Comparison of ENCODE assay signal across 8 cellular contexts in genomic region chr3:13479332-13479581, GRCh38. TPM values are rescaled to one million over a fixed set of nuclear protein-coding genes. Genes with fewer than 3 reads are reported as not detected.
DNase-seq lines count a peak whose midpoint lies in the region; ATAC-seq and TF ChIP-seq lines count a peak whose summit lies in the region.

No MANE protein-coding gene starts in this region.

- H3K23ac ChIP-seq in H9 (ENCODE audit: insufficient read length, low read depth, low read length) = no peak overlapping the region

- H3K23me2 ChIP-seq in H9 (ENCODE audit: insufficient read length, low read depth, low read length, poor library complexity, severe bottlenecking) = peaks cover 3% of the 10 kb centered on the region

- H3K4ac ChIP-seq in H9 (ENCODE audit: low read depth, low read length) = no peak overlapping the region

- no peak overlapping the region for H4K5ac ChIP-seq in H9 (ENCODE audit: insufficient read length, low read depth, low read length)

- no peak overlapping the region for H3K27ac ChIP-seq in H9 (ENCODE audit: insufficient read length, low read depth, low read length)
- peak overlapping the region; percentile 79 for H3K27ac ChIP-seq in mesodermal cell (ENCODE audit: low read depth, low read length, severe bottlenecking)

- H2BK5ac ChIP-seq in H9 (ENCODE audit: insufficient read length, low read length) = no peak overlapping the region

- H3K4me3 ChIP-seq in mesodermal cell (ENCODE audit: extremely low read depth, insufficient read depth, low read length, poor library complexity, severe bottlenecking) = peak overlapping the region; percentile 63

- H2AK5ac ChIP-seq in H9 (ENCODE audit: insufficient read length, low read length) = no peak overlapping the region

- H4K91ac ChIP-seq in H9 (ENCODE audit: insufficient read length, low read depth, low read length) = no peak overlapping the region

- H2AFZ ChIP-seq in H9 (ENCODE audit: low read length) = no peak overlapping the region

- H3K9me3 Mint-ChIP-seq in H9 = no peaks in the 10 kb centered on the region

- no peak for TF ChIP-seq CTCF in H9 (conservative IDR thresholded peaks at IDR 0.05)

- peak overlapping the region; percentile 36 for H3K9ac ChIP-seq in H9 (ENCODE audit: extremely low read depth, insufficient read length, low read length)

- H3K14ac ChIP-seq in H9 (ENCODE audit: insufficient read depth, low read length) = no peak overlapping the region

- no peak overlapping the region for H4K8ac ChIP-seq in H9 (replicated peaks; ENCODE audit: insufficient read length, low read depth, low read length)

- no peaks in the 10 kb centered on the region for H3K79me2 ChIP-seq in H9 (ENCODE audit: insufficient read depth, low read length)

- H3K36me3 ChIP-seq in mesodermal cell (ENCODE audit: control insufficient read depth, insufficient read depth, low read length) = no peaks in the 10 kb centered on the region

- H3K27ac Mint-ChIP-seq in H9 = peak overlapping the region; percentile 65 to 96 (median 89); a peak in 5 of 7 replicates

- H3K9me3 ChIP-seq in H9 (ENCODE audit: control insufficient read depth, low read depth, low read length) = no peaks in the 10 kb centered on the region
- H3K9me3 ChIP-seq in mesodermal cell (ENCODE audit: control insufficient read depth, low read length) = no peaks in the 10 kb centered on the region

- H4K20me1 ChIP-seq in H9 (ENCODE audit: control insufficient read depth, insufficient read depth, insufficient read length) = no peaks in the 10 kb centered on the region

- H3K27me3 Mint-ChIP-seq in H9 (ENCODE audit: low read depth) = peaks cover 40% of the 10 kb centered on the region

- no peak for ATAC-seq in GM21529 (IDR thresholded peaks at IDR 0.05; ENCODE audit: unreplicated experiment)

- H3K36me3 Mint-ChIP-seq in H9 (ENCODE audit: insufficient read depth in 1 of 3, low read depth in 3 of 3) = peaks cover 0 to 5% (median 0%) of the 10 kb centered on the region in 3 experiments; a peak in 4 of 7 replicates

- no peak overlapping the region for H3K18ac ChIP-seq in H9 (ENCODE audit: insufficient read length, low read depth, low read length)

- DNase-seq in AG08395 (ENCODE audit: low spot score) = peak; percentile 49
- DNase-seq in H9 = no peak
- DNase-seq in T-helper 2 cell = peak in 3 of 5 experiments; percentile 17 to 29 (median 22)
- peak; percentile 24 for DNase-seq in effector CD8-positive, alpha-beta T cell (lab: John Stamatoyannopoulos, UW)
- peak; percentile 12 for DNase-seq in stimulated activated CD8-positive, alpha-beta memory T cell treated with anti-CD3 and anti-CD28 coated beads, Interleukin-4, amount 100 ng/mL, for 24 hours (ENCODE audit: low read depth)
- no peak for DNase-seq in NCI-H748 treated with DMSO at 0.1 percent for 48 hours (lab: John Stamatoyannopoulos, UW)

- peaks cover 22 to 41% of the 10 kb centered on the region in 2 experiments for H3K4me1 Mint-ChIP-seq in H9

- no peaks in the 10 kb centered on the region; the same call in 1 of the 2 replicates for H3K27me3 ChIP-seq in H9 (ENCODE audit: insufficient read depth, low read length)

- H3K79me1 ChIP-seq in H9 (ENCODE audit: insufficient read depth, low read depth, low read length, poor library complexity, severe bottlenecking) = no peaks in the 10 kb centered on the region

- peak overlapping the region; percentile 79 to 89 for H3K4me3 Mint-ChIP-seq in H9

- no peak overlapping the region for H2BK20ac ChIP-seq in H9 (ENCODE audit: low read depth, low read length, poor library complexity, severe bottlenecking)

- H3K56ac ChIP-seq in H9 (ENCODE audit: insufficient read length, low read depth, low read length) = no peak overlapping the region

- H2BK15ac ChIP-seq in H9 (ENCODE audit: low read depth, low read length) = no peak overlapping the region

- no peak overlapping the region for H2BK120ac ChIP-seq in H9 (ENCODE audit: low read depth, low read length, poor library complexity, severe bottlenecking)

- H2BK12ac ChIP-seq in H9 (ENCODE audit: insufficient read length, low read depth, low read length) = no peak overlapping the region

- WGBS in H9 (ENCODE audit: extremely low coverage, insufficient read length, low lambda C conversion rate) = no CpG with 5 or more reads among the region's 13 CpGs
- 21 to 25% methylated on average over 13 of the region's 13 CpGs for WGBS in mesodermal cell (ENCODE audit: insufficient coverage in 2 of 2), 2 experiments

- no peak overlapping the region for H3T11ph ChIP-seq in H9 (ENCODE audit: low read length)

- H3K4me1 ChIP-seq in H9 (ENCODE audit: insufficient read depth, low read length) (peaks cover 4% of the 10 kb centered on the region; the same call in 1 of the 2 replicates), mesodermal cell (ENCODE audit: control insufficient read depth, insufficient read depth, low read length, poor library complexity, severe bottlenecking) (peaks cover 17% of the 10 kb centered on the region)

- peak overlapping the region; percentile 55 for H3K4me2 ChIP-seq in H9 (ENCODE audit: insufficient read depth, insufficient read length, low read length)

RNA-seq across cellular contexts. Expression of gene HDAC11, which starts 0.8 kb away (rescaled TPM):
- total RNA-seq in H9 (2021) = 6.6 and 7.0 TPM in 2 replicates
- polyA plus RNA-seq in mesodermal cell (2013, experiment 1 of 2) = 10.6 TPM
- polyA plus RNA-seq in mesodermal cell (2013, experiment 2 of 2) = 10.9 TPM

RNA-seq across cellular contexts. Expression of gene NUP210, which starts 59.1 kb away (rescaled TPM):
- 47.3 and 48.8 TPM in 2 replicates for total RNA-seq in H9 (2021)
- 3.6 TPM for polyA plus RNA-seq in mesodermal cell (2013, experiment 1 of 2)
- 3.1 TPM for polyA plus RNA-seq in mesodermal cell (2013, experiment 2 of 2)

Comparison
In these comparisons a context has a peak if more than half of its experiments do, and no peak if none do; other contexts are left out.
1. DNase-seq: peak in AG08395 (single experiment), T-helper 2 cell (3 of 5), effector CD8-positive, alpha-beta T cell (single experiment) and stimulated activated CD8-positive, alpha-beta memory T cell treated with anti-CD3 and anti-CD28 coated beads, Interleukin-4, amount 100 ng/mL, for 24 hours (single experiment); none in H9 (single experiment) and NCI-H748 treated with DMSO at 0.1 percent for 48 hours (single experiment).